In genomic region chr1:35702540-35702939, GRCh38 we compare ENCODE assay signal across 2 cellular contexts.
TF ChIP-seq lines count a peak whose summit lies in the region.

No MANE protein-coding gene starts in this region.

TF ChIP-seq in H1, 55 proteins besides CTCF, POLR2A, EP300 and RAD21:
- TF ChIP-seq TAF1 (IDR thresholded peaks at IDR 0.05; ENCODE audit: low read depth, low read length) (no peak), KDM4A (IDR thresholded peaks at IDR 0.05; ENCODE audit: low read depth, low read length, severe bottlenecking) (no peak), USF2 (IDR thresholded peaks at IDR 0.05; ENCODE audit: low read length) (no peak), E2F6 (IDR thresholded peaks at IDR 0.05) (0 out of 2 replicates have a peak, but pooled peaks have one; percentile 25), KDM1A (IDR thresholded peaks at IDR 0.05; ENCODE audit: borderline replicate concordance, low read length) (peak; percentile 19; the same call in 1 of the 2 replicates), HDAC6 (IDR thresholded peaks at IDR 0.05; ENCODE audit: low read depth, low read length) (no peak), BACH1 (IDR thresholded peaks at IDR 0.05; ENCODE audit: low read length) (no peak), RXRA (IDR thresholded peaks at IDR 0.05; ENCODE audit: insufficient read depth, low read depth, low read length) (no peak)

TF ChIP-seq in SK-N-SH treated with all-trans-retinoic acid at 6 μM for 48 hours, 23 proteins besides CTCF, POLR2A, EP300 and RAD21:
- no peak for TF ChIP-seq TCF4 (CRISPR knock-in tag; IDR thresholded peaks at IDR 0.05; ENCODE audit: borderline replicate concordance)
- no peak for TF ChIP-seq TSHZ2 (CRISPR knock-in tag; IDR thresholded peaks at IDR 0.05)
- no peak for TF ChIP-seq RARB (CRISPR knock-in tag; IDR thresholded peaks at IDR 0.05)
- no peak for TF ChIP-seq BACH2 (CRISPR knock-in tag; IDR thresholded peaks at IDR 0.05; ENCODE audit: borderline replicate concordance)
- no peak for TF ChIP-seq CSRNP3 (CRISPR knock-in tag; IDR thresholded peaks at IDR 0.05)
- no peak for TF ChIP-seq ARNTL (CRISPR knock-in tag; IDR thresholded peaks at IDR 0.05; ENCODE audit: borderline replicate concordance, low read depth)
- TF ChIP-seq ZNF565 (CRISPR knock-in tag; conservative IDR thresholded peaks at IDR 0.05; ENCODE audit: low read depth) = no peak
- TF ChIP-seq PPARA (CRISPR knock-in tag; IDR thresholded peaks at IDR 0.05; ENCODE audit: borderline replicate concordance) = no peak
- no peak for TF ChIP-seq SNAI2 (CRISPR knock-in tag; IDR thresholded peaks at IDR 0.05)
- no peak for TF ChIP-seq GLIS3 (CRISPR knock-in tag; IDR thresholded peaks at IDR 0.05)
- TF ChIP-seq ISL1 (CRISPR knock-in tag; IDR thresholded peaks at IDR 0.05) = no peak
- TF ChIP-seq ZFP30 (CRISPR knock-in tag; IDR thresholded peaks at IDR 0.05) = no peak
- TF ChIP-seq OSR1 (CRISPR knock-in tag; IDR thresholded peaks at IDR 0.05) = no peak
- TF ChIP-seq ZC3H10 (CRISPR knock-in tag; IDR thresholded peaks at IDR 0.05) = no peak
TF ChIP-seq in SK-N-SH treated with all-trans-retinoic acid at 6 μM for 48 hours: peak in this region for 0.
